Comparison of ENCODE assay signal across 8 cellular contexts in genomic region chr15:68820205-68820588, GRCh38. TPM values are rescaled to one million over a fixed set of nuclear protein-coding genes. Genes with fewer than 3 reads are reported as not detected.
DNase-seq lines count a peak whose midpoint lies in the region; ATAC-seq and TF ChIP-seq lines count a peak whose summit lies in the region.

No MANE protein-coding gene starts in this region.

- peaks cover 1% of the 10 kb centered on the region for H3K27me3 Mint-ChIP-seq in IgD-negative memory B cell

- H3K4me3 ChIP-seq in BJ (ENCODE audit: low read depth, low read length) (peak overlapping the region; percentile 99), choroid plexus epithelial cell (ENCODE audit: low read depth, low read length) (peak overlapping the region; percentile 89)

- CTCF ChIA-PET in BJ (lab: Yijun Ruan, JAX), result no interaction called here

- ATAC-seq in GM19463 (IDR thresholded peaks at IDR 0.05; ENCODE audit: unreplicated experiment) (no peak), HG02973 (IDR thresholded peaks at IDR 0.05; ENCODE audit: unreplicated experiment) (no peak)

- H3K4me3 Mint-ChIP-seq in IgD-negative memory B cell, result peak overlapping the region; percentile 95 to 100 (median 99)

- POLR2A ChIA-PET in BJ (lab: Charles Lee), result interaction anchor here (0.6 kb wide), 1 partner anchor 1973 kb away, joined by 3 read pairs; no protein-coding TSS in a partner anchor

- no peak for TF ChIP-seq CTCF in BJ (IDR thresholded peaks at IDR 0.05; ENCODE audit: insufficient read depth, low read depth, low read length)
- no peak for TF ChIP-seq CTCF in choroid plexus epithelial cell (conservative IDR thresholded peaks at IDR 0.05; ENCODE audit: low read depth, low read length)

- H3K27me3 ChIP-seq in BJ (ENCODE audit: control insufficient read depth, insufficient read depth, low read length), result no peaks in the 10 kb centered on the region

- no peaks in the 10 kb centered on the region for H3K9me3 Mint-ChIP-seq in IgD-negative memory B cell

- no peaks in the 10 kb centered on the region for H3K36me3 ChIP-seq in BJ (ENCODE audit: control insufficient read depth, insufficient read depth, low read length)

- peaks cover 23 to 35% (median 27%) of the 10 kb centered on the region in 3 donors for H3K4me1 Mint-ChIP-seq in IgD-negative memory B cell

- peak overlapping the region; percentile 98 to 100 (median 99) for H3K27ac Mint-ChIP-seq in IgD-negative memory B cell

- peaks cover 2% of the 10 kb centered on the region for H3K36me3 Mint-ChIP-seq in IgD-negative memory B cell

- DNase-seq in BJ (ENCODE audit: low read depth) (no peak), choroid plexus epithelial cell (ENCODE audit: low read depth) (no peak), medulla oblongata (ENCODE audit: extremely low spot score) (peak; percentile 52)
- peak; percentile 35 to 40 (median 37) for DNase-seq in activated CD4-positive, CD25-positive, alpha-beta regulatory T cell (lab: John Stamatoyannopoulos, UW)
- DNase-seq in stimulated activated CD8-positive, alpha-beta memory T cell treated with anti-CD3 and anti-CD28 coated beads, Interleukin-4, amount 100 ng/mL, for 24 hours (ENCODE audit: low read depth), result peak; percentile 40

RNA-seq across cellular contexts. Expression of gene ANP32A, which starts 0.5 kb away (rescaled TPM):
- 36.2 and 60.3 TPM in 2 replicates for polyA plus RNA-seq in BJ (2011; rRNA removed)
- polyA minus RNA-seq in BJ (2011; rRNA and poly(A)+ RNA removed), result 16.6 and 22.4 TPM in 2 replicates
- polyA plus RNA-seq in IgD-negative memory B cell, result 110 TPM

Comparison
In these comparisons a context has a peak if more than half of its experiments do, and no peak if none do; other contexts are left out.
1. DNase-seq: peak in activated CD4-positive, CD25-positive, alpha-beta regulatory T cell (4 of 4), medulla oblongata (single experiment) and stimulated activated CD8-positive, alpha-beta memory T cell treated with anti-CD3 and anti-CD28 coated beads, Interleukin-4, amount 100 ng/mL, for 24 hours (single experiment); none in BJ (single experiment) and choroid plexus epithelial cell (single experiment).